Comparison of ENCODE assay signal across 1 cellular context in the genomic region with DNA sequence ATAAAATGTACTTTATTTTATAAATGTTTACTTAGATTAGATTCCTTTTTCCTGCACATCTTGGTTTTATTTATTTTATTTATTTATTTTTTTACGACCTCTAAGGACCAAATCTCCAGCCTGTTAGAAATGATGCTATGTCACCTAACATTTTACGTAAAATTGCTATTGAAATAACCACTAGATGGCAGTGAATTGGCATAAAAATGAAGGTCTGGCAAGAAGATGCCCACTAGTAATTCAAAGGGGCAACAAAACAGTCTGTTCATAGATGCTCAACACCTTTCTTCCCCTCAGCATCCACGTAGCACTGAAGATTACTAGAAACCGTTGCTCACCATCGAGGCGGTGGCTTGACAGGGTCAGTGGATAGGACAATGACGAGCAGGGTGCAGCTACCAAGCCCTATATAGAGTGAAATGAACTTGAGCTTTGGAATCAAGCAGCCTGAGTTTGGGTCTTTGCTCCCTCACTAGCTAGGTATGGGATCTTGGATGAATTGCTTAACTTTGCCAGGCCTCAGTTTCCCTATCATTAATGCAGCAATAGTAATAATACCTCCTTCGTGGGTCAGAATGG.
TF ChIP-seq lines count a peak whose summit lies in the region.

No MANE protein-coding gene starts in this region.

TF ChIP-seq in endothelial cell of umbilical vein, 7 proteins besides CTCF, POLR2A, EP300 and RAD21:
- TF ChIP-seq JUN (IDR thresholded peaks at IDR 0.05; ENCODE audit: borderline replicate concordance, insufficient read depth, insufficient read length, low read depth) = no peak
- TF ChIP-seq POLR2AphosphoS5 (IDR thresholded peaks at IDR 0.05; ENCODE audit: insufficient read depth, low read depth, low read length) = no peak
- no peak for TF ChIP-seq MYC (IDR thresholded peaks at IDR 0.05; ENCODE audit: low read depth, low read length)
- no peak for TF ChIP-seq GATA2 (IDR thresholded peaks at IDR 0.05; ENCODE audit: insufficient read depth, insufficient read length, low read depth, low read length)
- no peak for TF ChIP-seq FOS (IDR thresholded peaks at IDR 0.05; ENCODE audit: borderline replicate concordance, insufficient read depth, low read length)
- TF ChIP-seq, protein P1, sequence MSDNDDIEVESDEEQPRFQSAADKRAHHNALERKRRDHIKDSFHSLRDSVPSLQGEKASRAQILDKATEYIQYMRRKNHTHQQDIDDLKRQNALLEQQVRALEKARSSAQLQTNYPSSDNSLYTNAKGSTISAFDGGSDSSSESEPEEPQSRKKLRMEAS (IDR thresholded peaks at IDR 0.05; ENCODE audit: insufficient read depth, insufficient read length) = no peak
- TF ChIP-seq EZH2 (IDR thresholded peaks at IDR 0.05; ENCODE audit: borderline replicate concordance, low read depth, low read length, severe bottlenecking) = no peak
TF ChIP-seq in endothelial cell of umbilical vein: peak in this region for 0.
